2 cellular contexts compared by ENCODE assay signal in the genomic region with DNA sequence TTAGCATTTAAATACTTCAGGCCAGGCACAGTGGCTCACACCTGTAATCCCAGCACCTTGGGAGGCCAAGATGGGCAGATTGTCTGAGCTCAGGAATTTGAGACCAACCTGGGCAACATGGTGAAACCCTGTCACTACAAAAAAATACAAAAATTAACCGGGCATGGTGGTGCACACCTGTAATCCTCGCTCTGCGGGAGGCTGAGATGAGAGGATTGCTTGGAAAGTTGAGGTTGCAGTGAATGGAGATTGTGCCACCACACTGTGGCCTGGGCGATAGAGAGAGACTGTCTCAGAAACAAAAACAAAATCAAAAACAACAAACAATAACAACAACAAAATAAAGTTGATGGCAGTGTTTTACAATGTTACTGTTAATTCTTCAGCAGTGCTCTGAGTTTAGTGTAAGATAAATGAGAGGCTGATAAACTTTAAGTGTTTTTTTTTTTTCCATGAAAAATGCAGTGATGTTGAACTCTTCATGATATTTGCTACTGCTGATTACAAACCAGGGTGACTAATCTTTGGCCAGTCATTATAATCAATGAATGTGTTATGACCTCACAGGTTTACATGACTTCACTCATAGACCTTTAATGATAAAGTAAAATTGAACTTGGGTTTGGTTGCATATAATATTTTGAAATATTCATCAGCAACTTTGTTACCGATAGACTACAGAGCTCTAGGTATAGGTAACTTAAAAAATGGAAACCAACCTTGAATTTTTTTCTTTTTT.
TF ChIP-seq lines count a peak whose summit lies in the region.

No MANE protein-coding gene starts in this region.

TF ChIP-seq in HEK293, 187 proteins besides CTCF, POLR2A, EP300 and RAD21 (continued from another document):
- no peak for TF ChIP-seq ZNF777 (tag by site-specific recombination; IDR thresholded peaks at IDR 0.05; ENCODE audit: borderline replicate concordance)
- TF ChIP-seq, protein P1, sequence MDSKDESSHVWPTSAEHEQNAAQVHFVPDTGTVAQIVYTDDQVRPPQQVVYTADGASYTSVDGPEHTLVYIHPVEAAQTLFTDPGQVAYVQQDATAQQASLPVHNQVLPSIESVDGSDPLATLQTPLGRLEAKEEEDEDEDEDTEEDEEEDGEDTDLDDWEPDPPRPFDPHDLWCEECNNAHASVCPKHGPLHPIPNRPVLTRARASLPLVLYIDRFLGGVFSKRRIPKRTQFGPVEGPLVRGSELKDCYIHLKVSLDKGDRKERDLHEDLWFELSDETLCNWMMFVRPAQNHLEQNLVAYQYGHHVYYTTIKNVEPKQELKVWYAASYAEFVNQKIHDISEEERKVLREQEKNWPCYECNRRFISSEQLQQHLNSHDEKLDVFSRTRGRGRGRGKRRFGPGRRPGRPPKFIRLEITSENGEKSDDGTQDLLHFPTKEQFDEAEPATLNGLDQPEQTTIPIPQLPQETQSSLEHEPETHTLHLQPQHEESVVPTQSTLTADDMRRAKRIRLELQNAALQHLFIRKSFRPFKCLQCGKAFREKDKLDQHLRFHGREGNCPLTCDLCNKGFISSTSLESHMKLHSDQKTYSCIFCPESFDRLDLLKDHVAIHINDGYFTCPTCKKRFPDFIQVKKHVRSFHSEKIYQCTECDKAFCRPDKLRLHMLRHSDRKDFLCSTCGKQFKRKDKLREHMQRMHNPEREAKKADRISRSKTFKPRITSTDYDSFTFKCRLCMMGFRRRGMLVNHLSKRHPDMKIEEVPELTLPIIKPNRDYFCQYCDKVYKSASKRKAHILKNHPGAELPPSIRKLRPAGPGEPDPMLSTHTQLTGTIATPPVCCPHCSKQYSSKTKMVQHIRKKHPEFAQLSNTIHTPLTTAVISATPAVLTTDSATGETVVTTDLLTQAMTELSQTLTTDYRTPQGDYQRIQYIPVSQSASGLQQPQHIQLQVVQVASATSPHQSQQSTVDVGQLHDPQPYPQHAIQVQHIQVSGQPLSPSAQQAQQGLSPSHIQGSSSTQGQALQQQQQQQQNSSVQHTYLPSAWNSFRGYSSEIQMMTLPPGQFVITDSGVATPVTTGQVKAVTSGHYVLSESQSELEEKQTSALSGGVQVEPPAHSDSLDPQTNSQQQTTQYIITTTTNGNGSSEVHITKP (tag by site-specific recombination; IDR thresholded peaks at IDR 0.05): peak; percentile 41; the same call in 1 of the 2 replicates
TF ChIP-seq in HEK293: peak in this region for 2.

TF ChIP-seq in WTC11, 78 proteins besides CTCF, POLR2A, EP300 and RAD21 (continued from another document):
- TF ChIP-seq, protein P2, sequence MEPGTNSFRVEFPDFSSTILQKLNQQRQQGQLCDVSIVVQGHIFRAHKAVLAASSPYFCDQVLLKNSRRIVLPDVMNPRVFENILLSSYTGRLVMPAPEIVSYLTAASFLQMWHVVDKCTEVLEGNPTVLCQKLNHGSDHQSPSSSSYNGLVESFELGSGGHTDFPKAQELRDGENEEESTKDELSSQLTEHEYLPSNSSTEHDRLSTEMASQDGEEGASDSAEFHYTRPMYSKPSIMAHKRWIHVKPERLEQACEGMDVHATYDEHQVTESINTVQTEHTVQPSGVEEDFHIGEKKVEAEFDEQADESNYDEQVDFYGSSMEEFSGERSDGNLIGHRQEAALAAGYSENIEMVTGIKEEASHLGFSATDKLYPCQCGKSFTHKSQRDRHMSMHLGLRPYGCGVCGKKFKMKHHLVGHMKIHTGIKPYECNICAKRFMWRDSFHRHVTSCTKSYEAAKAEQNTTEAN (CRISPR knock-in tag; IDR thresholded peaks at IDR 0.05): no peak
- no peak for TF ChIP-seq NR3C1 (CRISPR knock-in tag; conservative IDR thresholded peaks at IDR 0.05; ENCODE audit: low read depth)
- TF ChIP-seq GTF2I (CRISPR knock-in tag; conservative IDR thresholded peaks at IDR 0.05): no peak
- no peak for TF ChIP-seq ZNF423 (CRISPR knock-in tag; IDR thresholded peaks at IDR 0.05)
- TF ChIP-seq, protein P3, sequence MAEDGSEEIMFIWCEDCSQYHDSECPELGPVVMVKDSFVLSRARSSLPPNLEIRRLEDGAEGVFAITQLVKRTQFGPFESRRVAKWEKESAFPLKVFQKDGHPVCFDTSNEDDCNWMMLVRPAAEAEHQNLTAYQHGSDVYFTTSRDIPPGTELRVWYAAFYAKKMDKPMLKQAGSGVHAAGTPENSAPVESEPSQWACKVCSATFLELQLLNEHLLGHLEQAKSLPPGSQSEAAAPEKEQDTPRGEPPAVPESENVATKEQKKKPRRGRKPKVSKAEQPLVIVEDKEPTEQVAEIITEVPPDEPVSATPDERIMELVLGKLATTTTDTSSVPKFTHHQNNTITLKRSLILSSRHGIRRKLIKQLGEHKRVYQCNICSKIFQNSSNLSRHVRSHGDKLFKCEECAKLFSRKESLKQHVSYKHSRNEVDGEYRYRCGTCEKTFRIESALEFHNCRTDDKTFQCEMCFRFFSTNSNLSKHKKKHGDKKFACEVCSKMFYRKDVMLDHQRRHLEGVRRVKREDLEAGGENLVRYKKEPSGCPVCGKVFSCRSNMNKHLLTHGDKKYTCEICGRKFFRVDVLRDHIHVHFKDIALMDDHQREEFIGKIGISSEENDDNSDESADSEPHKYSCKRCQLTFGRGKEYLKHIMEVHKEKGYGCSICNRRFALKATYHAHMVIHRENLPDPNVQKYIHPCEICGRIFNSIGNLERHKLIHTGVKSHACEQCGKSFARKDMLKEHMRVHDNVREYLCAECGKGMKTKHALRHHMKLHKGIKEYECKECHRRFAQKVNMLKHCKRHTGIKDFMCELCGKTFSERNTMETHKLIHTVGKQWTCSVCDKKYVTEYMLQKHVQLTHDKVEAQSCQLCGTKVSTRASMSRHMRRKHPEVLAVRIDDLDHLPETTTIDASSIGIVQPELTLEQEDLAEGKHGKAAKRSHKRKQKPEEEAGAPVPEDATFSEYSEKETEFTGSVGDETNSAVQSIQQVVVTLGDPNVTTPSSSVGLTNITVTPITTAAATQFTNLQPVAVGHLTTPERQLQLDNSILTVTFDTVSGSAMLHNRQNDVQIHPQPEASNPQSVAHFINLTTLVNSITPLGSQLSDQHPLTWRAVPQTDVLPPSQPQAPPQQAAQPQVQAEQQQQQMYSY (CRISPR knock-in tag; IDR thresholded peaks at IDR 0.05): no peak
- no peak for TF ChIP-seq SMAD4 (CRISPR knock-in tag; IDR thresholded peaks at IDR 0.05)
- TF ChIP-seq, protein P4, sequence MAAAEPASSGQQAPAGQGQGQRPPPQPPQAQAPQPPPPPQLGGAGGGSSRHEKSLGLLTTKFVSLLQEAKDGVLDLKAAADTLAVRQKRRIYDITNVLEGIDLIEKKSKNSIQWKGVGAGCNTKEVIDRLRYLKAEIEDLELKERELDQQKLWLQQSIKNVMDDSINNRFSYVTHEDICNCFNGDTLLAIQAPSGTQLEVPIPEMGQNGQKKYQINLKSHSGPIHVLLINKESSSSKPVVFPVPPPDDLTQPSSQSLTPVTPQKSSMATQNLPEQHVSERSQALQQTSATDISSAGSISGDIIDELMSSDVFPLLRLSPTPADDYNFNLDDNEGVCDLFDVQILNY (CRISPR knock-in tag; IDR thresholded peaks at IDR 0.05): no peak
